ENCODE assay signal across 2 cellular contexts in the genomic region with DNA sequence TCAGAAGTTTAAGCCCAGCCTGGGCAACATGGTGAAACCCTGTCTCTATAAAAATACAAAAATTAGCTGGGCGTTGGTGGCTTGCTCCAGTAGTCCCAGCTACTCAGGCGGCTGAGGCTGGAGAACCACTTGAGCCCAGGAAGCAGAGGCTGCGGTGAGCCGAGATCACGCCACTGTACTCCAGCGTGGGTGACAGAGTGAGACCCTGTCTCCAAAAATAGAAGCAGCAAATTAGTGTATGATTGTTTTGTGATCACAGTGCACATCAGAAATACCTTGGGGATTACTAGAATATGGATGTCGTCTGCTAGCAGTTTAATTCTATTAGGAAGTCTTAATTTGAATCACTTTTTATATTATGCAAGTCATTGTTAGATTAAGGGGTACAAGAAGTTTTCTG.
TF ChIP-seq lines count a peak whose summit lies in the region.

No MANE protein-coding gene starts in this region.

TF ChIP-seq in GM23338, 12 proteins besides CTCF, POLR2A, EP300 and RAD21 (continued from another document):
- TF ChIP-seq, protein P1, sequence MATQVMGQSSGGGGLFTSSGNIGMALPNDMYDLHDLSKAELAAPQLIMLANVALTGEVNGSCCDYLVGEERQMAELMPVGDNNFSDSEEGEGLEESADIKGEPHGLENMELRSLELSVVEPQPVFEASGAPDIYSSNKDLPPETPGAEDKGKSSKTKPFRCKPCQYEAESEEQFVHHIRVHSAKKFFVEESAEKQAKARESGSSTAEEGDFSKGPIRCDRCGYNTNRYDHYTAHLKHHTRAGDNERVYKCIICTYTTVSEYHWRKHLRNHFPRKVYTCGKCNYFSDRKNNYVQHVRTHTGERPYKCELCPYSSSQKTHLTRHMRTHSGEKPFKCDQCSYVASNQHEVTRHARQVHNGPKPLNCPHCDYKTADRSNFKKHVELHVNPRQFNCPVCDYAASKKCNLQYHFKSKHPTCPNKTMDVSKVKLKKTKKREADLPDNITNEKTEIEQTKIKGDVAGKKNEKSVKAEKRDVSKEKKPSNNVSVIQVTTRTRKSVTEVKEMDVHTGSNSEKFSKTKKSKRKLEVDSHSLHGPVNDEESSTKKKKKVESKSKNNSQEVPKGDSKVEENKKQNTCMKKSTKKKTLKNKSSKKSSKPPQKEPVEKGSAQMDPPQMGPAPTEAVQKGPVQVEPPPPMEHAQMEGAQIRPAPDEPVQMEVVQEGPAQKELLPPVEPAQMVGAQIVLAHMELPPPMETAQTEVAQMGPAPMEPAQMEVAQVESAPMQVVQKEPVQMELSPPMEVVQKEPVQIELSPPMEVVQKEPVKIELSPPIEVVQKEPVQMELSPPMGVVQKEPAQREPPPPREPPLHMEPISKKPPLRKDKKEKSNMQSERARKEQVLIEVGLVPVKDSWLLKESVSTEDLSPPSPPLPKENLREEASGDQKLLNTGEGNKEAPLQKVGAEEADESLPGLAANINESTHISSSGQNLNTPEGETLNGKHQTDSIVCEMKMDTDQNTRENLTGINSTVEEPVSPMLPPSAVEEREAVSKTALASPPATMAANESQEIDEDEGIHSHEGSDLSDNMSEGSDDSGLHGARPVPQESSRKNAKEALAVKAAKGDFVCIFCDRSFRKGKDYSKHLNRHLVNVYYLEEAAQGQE (IDR thresholded peaks at IDR 0.05; ENCODE audit: unreplicated experiment) = no peak
- TF ChIP-seq JUNB (IDR thresholded peaks at IDR 0.05; ENCODE audit: unreplicated experiment) = no peak
- no peak for TF ChIP-seq EZH2phosphoT487 (IDR thresholded peaks at IDR 0.05; ENCODE audit: unreplicated experiment)
- no peak for TF ChIP-seq POLR2AphosphoS5 (IDR thresholded peaks at IDR 0.05; ENCODE audit: low read depth)
- TF ChIP-seq ZNF114 (CRISPR knock-in tag; IDR thresholded peaks at IDR 0.05) = no peak
- TF ChIP-seq, protein P2, sequence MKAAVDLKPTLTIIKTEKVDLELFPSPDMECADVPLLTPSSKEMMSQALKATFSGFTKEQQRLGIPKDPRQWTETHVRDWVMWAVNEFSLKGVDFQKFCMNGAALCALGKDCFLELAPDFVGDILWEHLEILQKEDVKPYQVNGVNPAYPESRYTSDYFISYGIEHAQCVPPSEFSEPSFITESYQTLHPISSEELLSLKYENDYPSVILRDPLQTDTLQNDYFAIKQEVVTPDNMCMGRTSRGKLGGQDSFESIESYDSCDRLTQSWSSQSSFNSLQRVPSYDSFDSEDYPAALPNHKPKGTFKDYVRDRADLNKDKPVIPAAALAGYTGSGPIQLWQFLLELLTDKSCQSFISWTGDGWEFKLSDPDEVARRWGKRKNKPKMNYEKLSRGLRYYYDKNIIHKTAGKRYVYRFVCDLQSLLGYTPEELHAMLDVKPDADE (IDR thresholded peaks at IDR 0.05) = no peak
- TF ChIP-seq, protein P3, sequence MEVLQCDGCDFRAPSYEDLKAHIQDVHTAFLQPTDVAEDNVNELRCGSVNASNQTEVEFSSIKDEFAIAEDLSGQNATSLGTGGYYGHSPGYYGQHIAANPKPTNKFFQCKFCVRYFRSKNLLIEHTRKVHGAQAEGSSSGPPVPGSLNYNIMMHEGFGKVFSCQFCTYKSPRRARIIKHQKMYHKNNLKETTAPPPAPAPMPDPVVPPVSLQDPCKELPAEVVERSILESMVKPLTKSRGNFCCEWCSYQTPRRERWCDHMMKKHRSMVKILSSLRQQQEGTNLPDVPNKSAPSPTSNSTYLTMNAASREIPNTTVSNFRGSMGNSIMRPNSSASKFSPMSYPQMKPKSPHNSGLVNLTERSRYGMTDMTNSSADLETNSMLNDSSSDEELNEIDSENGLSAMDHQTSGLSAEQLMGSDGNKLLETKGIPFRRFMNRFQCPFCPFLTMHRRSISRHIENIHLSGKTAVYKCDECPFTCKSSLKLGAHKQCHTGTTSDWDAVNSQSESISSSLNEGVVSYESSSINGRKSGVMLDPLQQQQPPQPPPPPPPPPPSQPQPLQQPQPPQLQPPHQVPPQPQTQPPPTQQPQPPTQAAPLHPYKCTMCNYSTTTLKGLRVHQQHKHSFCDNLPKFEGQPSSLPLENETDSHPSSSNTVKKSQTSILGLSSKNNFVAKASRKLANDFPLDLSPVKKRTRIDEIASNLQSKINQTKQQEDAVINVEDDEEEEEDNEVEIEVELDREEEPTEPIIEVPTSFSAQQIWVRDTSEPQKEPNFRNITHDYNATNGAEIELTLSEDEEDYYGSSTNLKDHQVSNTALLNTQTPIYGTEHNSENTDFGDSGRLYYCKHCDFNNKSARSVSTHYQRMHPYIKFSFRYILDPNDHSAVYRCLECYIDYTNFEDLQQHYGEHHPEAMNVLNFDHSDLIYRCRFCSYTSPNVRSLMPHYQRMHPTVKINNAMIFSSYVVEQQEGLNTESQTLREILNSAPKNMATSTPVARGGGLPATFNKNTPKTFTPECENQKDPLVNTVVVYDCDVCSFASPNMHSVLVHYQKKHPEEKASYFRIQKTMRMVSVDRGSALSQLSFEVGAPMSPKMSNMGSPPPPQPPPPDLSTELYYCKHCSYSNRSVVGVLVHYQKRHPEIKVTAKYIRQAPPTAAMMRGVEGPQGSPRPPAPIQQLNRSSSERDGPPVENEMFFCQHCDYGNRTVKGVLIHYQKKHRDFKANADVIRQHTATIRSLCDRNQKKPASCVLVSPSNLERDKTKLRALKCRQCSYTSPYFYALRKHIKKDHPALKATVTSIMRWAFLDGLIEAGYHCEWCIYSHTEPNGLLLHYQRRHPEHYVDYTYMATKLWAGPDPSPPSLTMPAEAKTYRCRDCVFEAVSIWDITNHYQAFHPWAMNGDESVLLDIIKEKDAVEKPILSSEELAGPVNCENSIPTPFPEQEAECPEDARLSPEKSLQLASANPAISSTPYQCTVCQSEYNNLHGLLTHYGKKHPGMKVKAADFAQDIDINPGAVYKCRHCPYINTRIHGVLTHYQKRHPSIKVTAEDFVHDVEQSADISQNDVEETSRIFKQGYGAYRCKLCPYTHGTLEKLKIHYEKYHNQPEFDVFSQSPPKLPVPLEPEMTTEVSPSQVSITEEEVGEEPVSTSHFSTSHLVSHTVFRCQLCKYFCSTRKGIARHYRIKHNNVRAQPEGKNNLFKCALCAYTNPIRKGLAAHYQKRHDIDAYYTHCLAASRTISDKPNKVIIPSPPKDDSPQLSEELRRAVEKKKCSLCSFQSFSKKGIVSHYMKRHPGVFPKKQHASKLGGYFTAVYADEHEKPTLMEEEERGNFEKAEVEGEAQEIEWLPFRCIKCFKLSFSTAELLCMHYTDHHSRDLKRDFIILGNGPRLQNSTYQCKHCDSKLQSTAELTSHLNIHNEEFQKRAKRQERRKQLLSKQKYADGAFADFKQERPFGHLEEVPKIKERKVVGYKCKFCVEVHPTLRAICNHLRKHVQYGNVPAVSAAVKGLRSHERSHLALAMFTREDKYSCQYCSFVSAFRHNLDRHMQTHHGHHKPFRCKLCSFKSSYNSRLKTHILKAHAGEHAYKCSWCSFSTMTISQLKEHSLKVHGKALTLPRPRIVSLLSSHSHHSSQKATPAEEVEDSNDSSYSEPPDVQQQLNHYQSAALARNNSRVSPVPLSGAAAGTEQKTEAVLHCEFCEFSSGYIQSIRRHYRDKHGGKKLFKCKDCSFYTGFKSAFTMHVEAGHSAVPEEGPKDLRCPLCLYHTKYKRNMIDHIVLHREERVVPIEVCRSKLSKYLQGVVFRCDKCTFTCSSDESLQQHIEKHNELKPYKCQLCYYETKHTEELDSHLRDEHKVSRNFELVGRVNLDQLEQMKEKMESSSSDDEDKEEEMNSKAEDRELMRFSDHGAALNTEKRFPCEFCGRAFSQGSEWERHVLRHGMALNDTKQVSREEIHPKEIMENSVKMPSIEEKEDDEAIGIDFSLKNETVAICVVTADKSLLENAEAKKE (CRISPR knock-in tag; IDR thresholded peaks at IDR 0.05) = no peak
- no peak for TF ChIP-seq ZNF331 (CRISPR knock-in tag; IDR thresholded peaks at IDR 0.05; ENCODE audit: low read depth)

TF ChIP-seq in GM12878, 131 proteins besides CTCF, POLR2A, EP300 and RAD21 (continued from another document and continues in another):
- TF ChIP-seq, protein P4, sequence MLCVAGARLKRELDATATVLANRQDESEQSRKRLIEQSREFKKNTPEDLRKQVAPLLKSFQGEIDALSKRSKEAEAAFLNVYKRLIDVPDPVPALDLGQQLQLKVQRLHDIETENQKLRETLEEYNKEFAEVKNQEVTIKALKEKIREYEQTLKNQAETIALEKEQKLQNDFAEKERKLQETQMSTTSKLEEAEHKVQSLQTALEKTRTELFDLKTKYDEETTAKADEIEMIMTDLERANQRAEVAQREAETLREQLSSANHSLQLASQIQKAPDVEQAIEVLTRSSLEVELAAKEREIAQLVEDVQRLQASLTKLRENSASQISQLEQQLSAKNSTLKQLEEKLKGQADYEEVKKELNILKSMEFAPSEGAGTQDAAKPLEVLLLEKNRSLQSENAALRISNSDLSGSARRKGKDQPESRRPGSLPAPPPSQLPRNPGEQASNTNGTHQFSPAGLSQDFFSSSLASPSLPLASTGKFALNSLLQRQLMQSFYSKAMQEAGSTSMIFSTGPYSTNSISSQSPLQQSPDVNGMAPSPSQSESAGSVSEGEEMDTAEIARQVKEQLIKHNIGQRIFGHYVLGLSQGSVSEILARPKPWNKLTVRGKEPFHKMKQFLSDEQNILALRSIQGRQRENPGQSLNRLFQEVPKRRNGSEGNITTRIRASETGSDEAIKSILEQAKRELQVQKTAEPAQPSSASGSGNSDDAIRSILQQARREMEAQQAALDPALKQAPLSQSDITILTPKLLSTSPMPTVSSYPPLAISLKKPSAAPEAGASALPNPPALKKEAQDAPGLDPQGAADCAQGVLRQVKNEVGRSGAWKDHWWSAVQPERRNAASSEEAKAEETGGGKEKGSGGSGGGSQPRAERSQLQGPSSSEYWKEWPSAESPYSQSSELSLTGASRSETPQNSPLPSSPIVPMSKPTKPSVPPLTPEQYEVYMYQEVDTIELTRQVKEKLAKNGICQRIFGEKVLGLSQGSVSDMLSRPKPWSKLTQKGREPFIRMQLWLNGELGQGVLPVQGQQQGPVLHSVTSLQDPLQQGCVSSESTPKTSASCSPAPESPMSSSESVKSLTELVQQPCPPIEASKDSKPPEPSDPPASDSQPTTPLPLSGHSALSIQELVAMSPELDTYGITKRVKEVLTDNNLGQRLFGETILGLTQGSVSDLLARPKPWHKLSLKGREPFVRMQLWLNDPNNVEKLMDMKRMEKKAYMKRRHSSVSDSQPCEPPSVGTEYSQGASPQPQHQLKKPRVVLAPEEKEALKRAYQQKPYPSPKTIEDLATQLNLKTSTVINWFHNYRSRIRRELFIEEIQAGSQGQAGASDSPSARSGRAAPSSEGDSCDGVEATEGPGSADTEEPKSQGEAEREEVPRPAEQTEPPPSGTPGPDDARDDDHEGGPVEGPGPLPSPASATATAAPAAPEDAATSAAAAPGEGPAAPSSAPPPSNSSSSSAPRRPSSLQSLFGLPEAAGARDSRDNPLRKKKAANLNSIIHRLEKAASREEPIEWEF (IDR thresholded peaks at IDR 0.05; ENCODE audit: insufficient replicate concordance, low read depth, low read length) = no peak
- TF ChIP-seq SIN3A (IDR thresholded peaks at IDR 0.05; ENCODE audit: low read depth, low read length) = no peak
- TF ChIP-seq, protein P5, sequence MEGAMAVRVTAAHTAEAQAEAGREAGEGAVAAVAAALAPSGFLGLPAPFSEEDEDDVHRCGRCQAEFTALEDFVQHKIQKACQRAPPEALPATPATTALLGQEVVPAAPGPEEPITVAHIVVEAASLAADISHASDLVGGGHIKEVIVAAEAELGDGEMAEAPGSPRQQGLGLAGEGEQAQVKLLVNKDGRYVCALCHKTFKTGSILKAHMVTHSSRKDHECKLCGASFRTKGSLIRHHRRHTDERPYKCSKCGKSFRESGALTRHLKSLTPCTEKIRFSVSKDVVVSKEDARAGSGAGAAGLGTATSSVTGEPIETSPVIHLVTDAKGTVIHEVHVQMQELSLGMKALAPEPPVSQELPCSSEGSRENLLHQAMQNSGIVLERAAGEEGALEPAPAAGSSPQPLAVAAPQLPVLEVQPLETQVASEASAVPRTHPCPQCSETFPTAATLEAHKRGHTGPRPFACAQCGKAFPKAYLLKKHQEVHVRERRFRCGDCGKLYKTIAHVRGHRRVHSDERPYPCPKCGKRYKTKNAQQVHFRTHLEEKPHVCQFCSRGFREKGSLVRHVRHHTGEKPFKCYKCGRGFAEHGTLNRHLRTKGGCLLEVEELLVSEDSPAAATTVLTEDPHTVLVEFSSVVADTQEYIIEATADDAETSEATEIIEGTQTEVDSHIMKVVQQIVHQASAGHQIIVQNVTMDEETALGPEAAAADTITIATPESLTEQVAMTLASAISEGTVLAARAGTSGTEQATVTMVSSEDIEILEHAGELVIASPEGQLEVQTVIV (IDR thresholded peaks at IDR 0.05; ENCODE audit: borderline replicate concordance, partially characterized antibody) = no peak
- TF ChIP-seq ZBED1 (IDR thresholded peaks at IDR 0.05; ENCODE audit: borderline replicate concordance) = no peak
- peak; percentile 45 for TF ChIP-seq CREB1 (IDR thresholded peaks at IDR 0.05; ENCODE audit: low read depth)
- no peak for TF ChIP-seq ZSCAN29 (IDR thresholded peaks at IDR 0.05)
- TF ChIP-seq JUNB (IDR thresholded peaks at IDR 0.05) = peak; percentile 60
- 0 out of 2 replicates have a peak, but pooled peaks have one; percentile 43 for TF ChIP-seq PAX5 (IDR thresholded peaks at IDR 0.05; ENCODE audit: borderline replicate concordance, low read depth, low read length)
- no peak for TF ChIP-seq NR2C1 (IDR thresholded peaks at IDR 0.05)
- TF ChIP-seq CHD2 (IDR thresholded peaks at IDR 0.05; ENCODE audit: borderline replicate concordance, low read depth, low read length) = no peak
- no peak for TF ChIP-seq STAT1 (conservative IDR thresholded peaks at IDR 0.05)
- peak; percentile 63; the same call in 1 of the 2 replicates for TF ChIP-seq MTA3 (IDR thresholded peaks at IDR 0.05; ENCODE audit: borderline replicate concordance, low read length)
- TF ChIP-seq ZNF384 (IDR thresholded peaks at IDR 0.05; ENCODE audit: borderline replicate concordance, low read depth, low read length) = no peak
- no peak for TF ChIP-seq RFX5 (IDR thresholded peaks at IDR 0.05; ENCODE audit: low read depth, low read length)
- TF ChIP-seq, protein P6, sequence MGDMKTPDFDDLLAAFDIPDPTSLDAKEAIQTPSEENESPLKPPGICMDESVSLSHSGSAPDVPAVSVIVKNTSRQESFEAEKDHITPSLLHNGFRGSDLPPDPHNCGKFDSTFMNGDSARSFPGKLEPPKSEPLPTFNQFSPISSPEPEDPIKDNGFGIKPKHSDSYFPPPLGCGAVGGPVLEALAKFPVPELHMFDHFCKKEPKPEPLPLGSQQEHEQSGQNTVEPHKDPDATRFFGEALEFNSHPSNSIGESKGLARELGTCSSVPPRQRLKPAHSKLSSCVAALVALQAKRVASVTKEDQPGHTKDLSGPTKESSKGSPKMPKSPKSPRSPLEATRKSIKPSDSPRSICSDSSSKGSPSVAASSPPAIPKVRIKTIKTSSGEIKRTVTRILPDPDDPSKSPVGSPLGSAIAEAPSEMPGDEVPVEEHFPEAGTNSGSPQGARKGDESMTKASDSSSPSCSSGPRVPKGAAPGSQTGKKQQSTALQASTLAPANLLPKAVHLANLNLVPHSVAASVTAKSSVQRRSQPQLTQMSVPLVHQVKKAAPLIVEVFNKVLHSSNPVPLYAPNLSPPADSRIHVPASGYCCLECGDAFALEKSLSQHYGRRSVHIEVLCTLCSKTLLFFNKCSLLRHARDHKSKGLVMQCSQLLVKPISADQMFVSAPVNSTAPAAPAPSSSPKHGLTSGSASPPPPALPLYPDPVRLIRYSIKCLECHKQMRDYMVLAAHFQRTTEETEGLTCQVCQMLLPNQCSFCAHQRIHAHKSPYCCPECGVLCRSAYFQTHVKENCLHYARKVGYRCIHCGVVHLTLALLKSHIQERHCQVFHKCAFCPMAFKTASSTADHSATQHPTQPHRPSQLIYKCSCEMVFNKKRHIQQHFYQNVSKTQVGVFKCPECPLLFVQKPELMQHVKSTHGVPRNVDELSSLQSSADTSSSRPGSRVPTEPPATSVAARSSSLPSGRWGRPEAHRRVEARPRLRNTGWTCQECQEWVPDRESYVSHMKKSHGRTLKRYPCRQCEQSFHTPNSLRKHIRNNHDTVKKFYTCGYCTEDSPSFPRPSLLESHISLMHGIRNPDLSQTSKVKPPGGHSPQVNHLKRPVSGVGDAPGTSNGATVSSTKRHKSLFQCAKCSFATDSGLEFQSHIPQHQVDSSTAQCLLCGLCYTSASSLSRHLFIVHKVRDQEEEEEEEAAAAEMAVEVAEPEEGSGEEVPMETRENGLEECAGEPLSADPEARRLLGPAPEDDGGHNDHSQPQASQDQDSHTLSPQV (IDR thresholded peaks at IDR 0.05) = no peak
- TF ChIP-seq SUZ12 (IDR thresholded peaks at IDR 0.05; ENCODE audit: unreplicated experiment) = no peak
